1 cellular context compared by ENCODE assay signal in the genomic region with DNA sequence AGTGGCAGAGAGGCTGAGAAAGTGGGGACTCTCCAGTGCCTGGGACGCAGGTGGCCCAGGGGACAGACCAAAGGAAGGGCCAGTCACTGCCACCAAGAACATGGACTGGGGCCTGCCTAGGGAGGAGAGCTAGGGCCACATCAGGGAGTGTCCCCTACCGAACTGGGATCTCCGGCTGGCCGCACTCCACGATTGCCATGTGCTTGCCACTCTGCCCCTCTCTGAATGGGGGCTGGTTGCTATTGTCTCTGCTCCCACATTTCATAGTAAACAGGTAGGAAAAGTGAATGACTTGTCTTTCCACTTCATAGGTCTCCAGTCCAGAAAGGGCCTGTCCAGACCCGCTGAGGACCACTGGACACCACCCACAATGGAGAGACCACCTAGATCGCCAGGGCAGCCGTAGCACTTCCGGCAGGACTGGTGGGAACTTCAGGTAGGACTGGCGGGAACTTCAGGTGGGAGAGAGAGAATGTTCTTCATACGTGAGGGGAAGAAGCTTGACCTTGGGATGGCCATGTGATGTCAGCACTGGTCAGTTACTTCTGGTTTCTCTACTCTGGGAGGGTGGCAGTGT.
TF ChIP-seq lines count a peak whose summit lies in the region.

No MANE protein-coding gene starts in this region.

TF ChIP-seq in GM12878, 131 proteins besides CTCF, POLR2A, EP300 and RAD21:
- TF ChIP-seq SKIL (IDR thresholded peaks at IDR 0.05; ENCODE audit: low read depth, poor library complexity, severe bottlenecking) (no peak), ASH2L (IDR thresholded peaks at IDR 0.05; ENCODE audit: borderline replicate concordance, low read depth) (no peak), BCL11A (IDR thresholded peaks at IDR 0.05; ENCODE audit: low read depth, low read length) (no peak)
- TF ChIP-seq, protein P1, sequence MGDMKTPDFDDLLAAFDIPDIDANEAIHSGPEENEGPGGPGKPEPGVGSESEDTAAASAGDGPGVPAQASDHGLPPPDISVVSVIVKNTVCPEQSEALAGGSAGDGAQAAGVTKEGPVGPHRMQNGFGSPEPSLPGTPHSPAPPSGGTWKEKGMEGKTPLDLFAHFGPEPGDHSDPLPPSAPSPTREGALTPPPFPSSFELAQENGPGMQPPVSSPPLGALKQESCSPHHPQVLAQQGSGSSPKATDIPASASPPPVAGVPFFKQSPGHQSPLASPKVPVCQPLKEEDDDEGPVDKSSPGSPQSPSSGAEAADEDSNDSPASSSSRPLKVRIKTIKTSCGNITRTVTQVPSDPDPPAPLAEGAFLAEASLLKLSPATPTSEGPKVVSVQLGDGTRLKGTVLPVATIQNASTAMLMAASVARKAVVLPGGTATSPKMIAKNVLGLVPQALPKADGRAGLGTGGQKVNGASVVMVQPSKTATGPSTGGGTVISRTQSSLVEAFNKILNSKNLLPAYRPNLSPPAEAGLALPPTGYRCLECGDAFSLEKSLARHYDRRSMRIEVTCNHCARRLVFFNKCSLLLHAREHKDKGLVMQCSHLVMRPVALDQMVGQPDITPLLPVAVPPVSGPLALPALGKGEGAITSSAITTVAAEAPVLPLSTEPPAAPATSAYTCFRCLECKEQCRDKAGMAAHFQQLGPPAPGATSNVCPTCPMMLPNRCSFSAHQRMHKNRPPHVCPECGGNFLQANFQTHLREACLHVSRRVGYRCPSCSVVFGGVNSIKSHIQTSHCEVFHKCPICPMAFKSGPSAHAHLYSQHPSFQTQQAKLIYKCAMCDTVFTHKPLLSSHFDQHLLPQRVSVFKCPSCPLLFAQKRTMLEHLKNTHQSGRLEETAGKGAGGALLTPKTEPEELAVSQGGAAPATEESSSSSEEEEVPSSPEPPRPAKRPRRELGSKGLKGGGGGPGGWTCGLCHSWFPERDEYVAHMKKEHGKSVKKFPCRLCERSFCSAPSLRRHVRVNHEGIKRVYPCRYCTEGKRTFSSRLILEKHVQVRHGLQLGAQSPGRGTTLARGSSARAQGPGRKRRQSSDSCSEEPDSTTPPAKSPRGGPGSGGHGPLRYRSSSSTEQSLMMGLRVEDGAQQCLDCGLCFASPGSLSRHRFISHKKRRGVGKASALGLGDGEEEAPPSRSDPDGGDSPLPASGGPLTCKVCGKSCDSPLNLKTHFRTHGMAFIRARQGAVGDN (IDR thresholded peaks at IDR 0.05), result no peak
